ENCODE assay signal across 8 cellular contexts in the genomic region with DNA sequence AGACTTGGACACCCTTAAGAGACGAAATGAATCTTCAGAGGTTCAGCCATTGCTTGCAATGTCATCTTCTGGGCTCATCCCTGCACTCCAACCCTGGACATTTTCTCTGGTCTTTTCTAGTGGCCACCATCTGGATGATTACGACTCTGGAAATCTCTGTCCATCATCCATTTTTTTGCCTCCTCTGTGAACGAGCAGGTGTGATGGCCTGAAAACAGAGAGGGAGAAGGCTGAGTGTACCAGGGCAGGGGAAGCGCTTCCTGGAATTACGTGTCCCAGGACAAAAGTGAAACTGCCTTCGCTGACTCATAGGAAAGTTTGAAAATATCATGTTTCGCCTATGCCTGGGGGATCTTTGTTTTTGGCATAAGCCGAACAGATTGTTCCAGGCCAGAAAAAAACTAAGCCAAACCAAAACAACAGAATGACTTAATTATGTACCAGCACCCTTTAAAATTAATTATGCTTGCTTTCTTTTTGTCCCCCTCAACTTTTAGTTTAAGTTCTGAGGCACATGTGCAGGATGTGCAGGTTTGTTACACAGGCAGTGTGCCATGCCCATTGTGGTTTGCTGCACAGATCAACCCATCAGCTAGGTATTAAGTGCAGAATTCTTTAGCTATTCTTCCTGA. TPM values are rescaled to one million over a fixed set of nuclear protein-coding genes. Genes with fewer than 3 reads are reported as not detected.
DNase-seq lines count a peak whose midpoint lies in the region; ATAC-seq and TF ChIP-seq lines count a peak whose summit lies in the region.

No MANE protein-coding gene starts in this region.

- H3K4me3 ChIP-seq in HFF-Myc (replicated peaks; ENCODE audit: low read depth, low read length) = peak overlapping the region; percentile 23
- H3K4me3 ChIP-seq in RWPE2 (ENCODE audit: severe bottlenecking) = no peak overlapping the region
- peak overlapping the region; percentile 25 for H3K4me3 ChIP-seq in upper lobe of right lung

- H3K36me3 ChIP-seq in RWPE2 (ENCODE audit: low read depth) (no peaks in the 10 kb centered on the region), upper lobe of right lung (no peaks in the 10 kb centered on the region)

- no peak overlapping the region for H3K27ac Mint-ChIP-seq in central memory CD8-positive, alpha-beta T cell (ENCODE audit: low read depth)
- H3K27ac Mint-ChIP-seq in mesothelial cell of epicardium = peak overlapping the region; percentile 36

- H3K36me3 Mint-ChIP-seq in central memory CD8-positive, alpha-beta T cell (ENCODE audit: insufficient read depth) = peaks cover 3% of the 10 kb centered on the region
- peaks cover 13% of the 10 kb centered on the region for H3K36me3 Mint-ChIP-seq in mesothelial cell of epicardium

- TF ChIP-seq CTCF in C4-2B (conservative IDR thresholded peaks at IDR 0.05) (no peak), HFF-Myc (IDR thresholded peaks at IDR 0.05; ENCODE audit: low read depth, low read length, missing control alignments) (no peak), RWPE2 (IDR thresholded peaks at IDR 0.05; ENCODE audit: poor library complexity, severe bottlenecking) (no peak), mesothelial cell of epicardium (IDR thresholded peaks at IDR 0.05; ENCODE audit: unreplicated experiment) (no peak), upper lobe of right lung (IDR thresholded peaks at IDR 0.05) (no peak)

- ATAC-seq in RWPE2 (ENCODE audit: low read depth) = peak; percentile 93
- ATAC-seq in central memory CD8-positive, alpha-beta T cell (replicated peaks; ENCODE audit: extremely low read depth, poor library complexity, severe bottlenecking) = no peak
- ATAC-seq in upper lobe of right lung = peak; percentile 55
- no peak for ATAC-seq in GM21390 (IDR thresholded peaks at IDR 0.05; ENCODE audit: unreplicated experiment)

- DNase-seq in HFF-Myc (ENCODE audit: extremely low read depth, low read depth) = peak; percentile 89
- DNase-seq in RWPE2 (ENCODE audit: low spot score) = peak; percentile 85
- DNase-seq in central memory CD8-positive, alpha-beta T cell (ENCODE audit: low spot score in 2 of 2) = no peak
- no peak for DNase-seq in mesothelial cell of epicardium (ENCODE audit: low spot score in 2 of 2, unreplicated experiment in 2 of 2)
- DNase-seq in upper lobe of right lung = no peak
- no peak for DNase-seq in NCI-H146 (lab: John Stamatoyannopoulos, UW)

- H3K27me3 Mint-ChIP-seq in central memory CD8-positive, alpha-beta T cell = no peaks in the 10 kb centered on the region
- H3K27me3 Mint-ChIP-seq in mesothelial cell of epicardium (ENCODE audit: low read depth) = no peaks in the 10 kb centered on the region

- H3K4me1 Mint-ChIP-seq in central memory CD8-positive, alpha-beta T cell = peaks cover 11% of the 10 kb centered on the region
- peaks cover 32% of the 10 kb centered on the region for H3K4me1 Mint-ChIP-seq in mesothelial cell of epicardium

- H3K4me3 Mint-ChIP-seq in central memory CD8-positive, alpha-beta T cell = peak overlapping the region; percentile 27
- H3K4me3 Mint-ChIP-seq in mesothelial cell of epicardium = no peak overlapping the region

- H3K27me3 ChIP-seq in RWPE2 (ENCODE audit: insufficient read depth, poor library complexity, severe bottlenecking) = no peaks in the 10 kb centered on the region
- H3K27me3 ChIP-seq in upper lobe of right lung = no peaks in the 10 kb centered on the region

- H3K27ac ChIP-seq in C4-2B (peak overlapping the region; percentile 36), RWPE2 (ENCODE audit: poor library complexity, severe bottlenecking) (peak overlapping the region; percentile 73), upper lobe of right lung (peak overlapping the region; percentile 38)

- H3K9me3 ChIP-seq in RWPE2 (ENCODE audit: severe bottlenecking) = no peaks in the 10 kb centered on the region
- no peaks in the 10 kb centered on the region for H3K9me3 ChIP-seq in upper lobe of right lung

- intact Hi-C loops in upper lobe of right lung (cut with DNase I) = no loop called here

- H3K9me3 Mint-ChIP-seq in central memory CD8-positive, alpha-beta T cell = no peaks in the 10 kb centered on the region
- peaks cover 19% of the 10 kb centered on the region for H3K9me3 Mint-ChIP-seq in mesothelial cell of epicardium

- H3K4me1 ChIP-seq in RWPE2 (ENCODE audit: insufficient read depth, poor library complexity, severe bottlenecking) (peaks cover 44% of the 10 kb centered on the region), upper lobe of right lung (peaks cover 5% of the 10 kb centered on the region)

RNA-seq across cellular contexts. Expression of gene ANKRD33B, which starts 31.9 kb away (rescaled TPM):
- total RNA-seq in mesothelial cell of epicardium (3.2 to 3.8 TPM (median 3.5 TPM) in 3 replicates), upper lobe of right lung (6.1 TPM)

Comparison
In these comparisons a context has a peak if more than half of its experiments do, and no peak if none do; other contexts are left out.
1. DNase-seq: peak in HFF-Myc (single experiment) and RWPE2 (single experiment); none in central memory CD8-positive, alpha-beta T cell (0 of 2), mesothelial cell of epicardium (0 of 2), upper lobe of right lung (single experiment) and NCI-H146 (single experiment).
2. ATAC-seq: peak in RWPE2 (single experiment) and upper lobe of right lung (single experiment); none in central memory CD8-positive, alpha-beta T cell (single experiment) and GM21390 (single experiment).
3. Peak in every context shown above with its lines, with median percentiles within 50 percentile points of each other: H3K27ac ChIP-seq.